Comparison of ENCODE assay signal across 11 cellular contexts in the genomic region with DNA sequence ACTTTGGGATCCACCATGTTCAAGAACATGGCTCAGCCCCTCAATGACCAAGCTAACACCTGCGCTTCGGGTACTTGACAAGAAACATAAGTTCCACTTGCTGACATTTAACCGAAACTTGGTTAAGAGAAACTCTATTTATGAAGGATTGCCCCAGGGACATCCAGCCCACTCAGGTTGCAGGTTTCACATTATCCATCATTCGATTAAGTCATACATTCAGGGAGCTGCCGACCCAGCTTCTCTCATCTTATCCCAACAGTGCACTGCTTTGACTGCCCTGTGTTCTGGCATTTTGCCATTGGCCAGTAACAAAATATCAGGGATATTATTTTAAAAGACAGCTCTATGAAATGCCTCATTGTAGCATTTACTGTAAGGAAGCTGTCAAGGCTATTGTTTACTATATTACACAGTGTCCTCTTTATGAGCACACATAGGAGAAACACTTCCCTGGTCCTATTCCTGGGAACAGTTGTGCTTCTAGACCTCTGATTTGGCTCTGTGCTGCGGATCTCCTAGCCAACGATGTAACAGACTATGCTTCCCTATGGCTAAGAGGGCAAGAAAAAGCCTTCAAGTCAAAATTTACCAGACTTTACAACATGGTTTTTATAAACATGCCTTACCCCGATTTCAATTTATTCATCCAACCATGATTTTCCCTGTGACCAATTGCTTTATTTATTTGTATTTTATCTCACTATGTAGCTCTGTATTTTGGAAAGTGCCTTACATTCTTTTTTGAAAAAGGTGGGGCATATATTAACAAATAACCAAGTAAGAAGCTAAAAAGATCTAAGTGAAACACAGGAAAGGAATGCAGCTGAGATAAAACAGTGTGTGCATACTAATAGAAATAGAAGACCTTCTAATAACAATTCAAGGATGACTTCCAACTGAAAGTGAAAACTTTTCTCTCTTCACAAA.
DNase-seq lines count a peak whose midpoint lies in the region; ATAC-seq, FAIRE-seq and TF ChIP-seq lines count a peak whose summit lies in the region.
"Had no signal": no experiment of that assay in that cellular context is flagged by ENCODE, and none has a peak within 500 bp of the region (broad histone marks: within the 10 kb centered on the region; RNA-seq: fewer than 3 reads in every experiment).

No MANE protein-coding gene starts in this region.

- BruUV-seq in MCF 10A (replicated peaks; lab: Mats Ljungman, UMichigan) (no TSS peak), HepG2 (replicated peaks; lab: Mats Ljungman, UMichigan) (no TSS peak)

- H3K9ac ChIP-seq in HepG2 (ENCODE audit: insufficient read depth, low read depth, low read length): no peak overlapping the region

- H3K36me3 Mint-ChIP-seq in MCF 10A (ENCODE audit: insufficient read depth, unreplicated experiment): no peaks in the 10 kb centered on the region

- no peaks in the 10 kb centered on the region for H3K27me3 ChIP-seq in HepG2 (ENCODE audit: control insufficient read depth in 1 of 2, insufficient read depth in 2 of 2, low read length in 2 of 2)

- peak; percentile 37 for ATAC-seq in stimulated activated naive CD8-positive, alpha-beta T cell treated with anti-CD3 and anti-CD28 coated beads, Interleukin-15, Interleukin-2, amounts not matched to agents 100 U/mL and 50 U/mL, for 24 hours
- no peak for ATAC-seq in stimulated activated naive CD8-positive, alpha-beta T cell treated with anti-CD3 and anti-CD28 coated beads, Interleukin-15, amount 100 ng/mL, for 72 hours
- ATAC-seq in HepG2: no peak
- ATAC-seq in esophagus mucosa: no peak

- no peaks in the 10 kb centered on the region for H3K27me3 Mint-ChIP-seq in stimulated activated naive CD8-positive, alpha-beta T cell treated with anti-CD3 and anti-CD28 coated beads, Interleukin-15, amount 100 ng/mL, for 72 hours
- H3K27me3 Mint-ChIP-seq in MCF 10A (ENCODE audit: insufficient read depth, unreplicated experiment): no peaks in the 10 kb centered on the region

- no peak overlapping the region for H3K4me2 ChIP-seq in HepG2 (ENCODE audit: low read depth, low read length)

- intact Hi-C loops in MCF 10A (cut with micrococcal nuclease): loop anchor here (5.0 kb wide), 1 partner anchor 109 kb away; the partner anchor contains the start of gene ITPR2
- intact Hi-C loops in HepG2 (cut with micrococcal nuclease; ENCODE audit: unreplicated experiment): loop anchor here (2.0 kb wide), 1 partner anchor 13 kb away; no protein-coding TSS in a partner anchor

- FAIRE-seq in HepG2 (lab: Jason Lieb, UNC): no peak

- H3K27ac ChIP-seq in HepG2 (ENCODE audit: extremely low read length, insufficient read depth, low read length): no peak overlapping the region
- H3K27ac ChIP-seq: C4-2B, WERI-Rb-1 had no signal

- H3K4me1 Mint-ChIP-seq in stimulated activated naive CD8-positive, alpha-beta T cell treated with anti-CD3 and anti-CD28 coated beads, Interleukin-15, amount 100 ng/mL, for 72 hours: peaks cover 54% of the 10 kb centered on the region
- peaks cover 34% of the 10 kb centered on the region for H3K4me1 Mint-ChIP-seq in MCF 10A (ENCODE audit: insufficient read depth, unreplicated experiment)

- no peaks in the 10 kb centered on the region for H4K20me1 ChIP-seq in HepG2 (ENCODE audit: insufficient read depth, low read length)

- no peak for TF ChIP-seq RAD21 in HepG2 (CRISPR knock-in tag; IDR thresholded peaks at IDR 0.05)

- in situ Hi-C loops in HepG2 (cut with HindIII; ENCODE audit: extremely low pct_ligation_motif_present, low pct_unique_long_range_greater_than_20kb): no loop called here

- H3K4me3 Mint-ChIP-seq in stimulated activated naive CD8-positive, alpha-beta T cell treated with anti-CD3 and anti-CD28 coated beads, Interleukin-15, amount 100 ng/mL, for 72 hours: no peak overlapping the region
- H3K4me3 Mint-ChIP-seq in MCF 10A (ENCODE audit: unreplicated experiment): peak overlapping the region; percentile 24

- no peak overlapping the region for H2AFZ ChIP-seq in HepG2 (ENCODE audit: low read length)

- no peaks in the 10 kb centered on the region for H3K9me3 Mint-ChIP-seq in stimulated activated naive CD8-positive, alpha-beta T cell treated with anti-CD3 and anti-CD28 coated beads, Interleukin-15, amount 100 ng/mL, for 72 hours
- no peaks in the 10 kb centered on the region for H3K9me3 Mint-ChIP-seq in MCF 10A (ENCODE audit: unreplicated experiment)

- H3K9me3 ChIP-seq in HepG2 (ENCODE audit: low read length): no peaks in the 10 kb centered on the region

- TF ChIP-seq CTCF in MCF 10A (IDR thresholded peaks at IDR 0.05; ENCODE audit: unreplicated experiment): no peak
- no peak for TF ChIP-seq CTCF in HepG2 (CRISPR knock-in tag; IDR thresholded peaks at IDR 0.05)

- H3K36me3 ChIP-seq in HepG2 (replicated peaks in 1 of 2; ENCODE audit: control insufficient read depth in 1 of 2, insufficient read depth in 2 of 2, low read length in 2 of 2): peaks cover 7 to 61% of the 10 kb centered on the region in 2 experiments
- H3K36me3 ChIP-seq: WERI-Rb-1 had no signal

- H3K4me1 ChIP-seq in HepG2 (ENCODE audit: insufficient read depth, low read length): peaks cover 36% of the 10 kb centered on the region

- no peak for TF ChIP-seq POLR2A in HepG2 (IDR thresholded peaks at IDR 0.05; ENCODE audit: insufficient read depth in 1 of 2, low read depth in 2 of 2, low read length in 2 of 2)
- no peak for TF ChIP-seq POLR2A in erythroblast (IDR thresholded peaks at IDR 0.05; ENCODE audit: low read length)

- CTCF ChIA-PET in MCF 10A (lab: Yijun Ruan, JAX): interaction anchor here (0.5 to 0.9 kb wide), 4 partner anchors 15 to 1356 kb away, joined by 3 to 4 read pairs (median 3); no protein-coding TSS in a partner anchor
- CTCF ChIA-PET in HepG2 (lab: Yijun Ruan, JAX; ENCODE audit: low intra/inter-chr PET ratio, low total read pairs): no interaction called here

- 96% methylated on average over 8 of the region's 8 CpGs for WGBS in HepG2 (ENCODE audit: low lambda C conversion rate)

- H3K27ac Mint-ChIP-seq in stimulated activated naive CD8-positive, alpha-beta T cell treated with anti-CD3 and anti-CD28 coated beads, Interleukin-15, amount 100 ng/mL, for 72 hours: peak overlapping the region in 1 of 2 donors; percentile 20
- H3K27ac Mint-ChIP-seq in MCF 10A (ENCODE audit: low read depth, unreplicated experiment): peak overlapping the region; percentile 57

- POLR2A ChIA-PET in MCF 10A (lab: Yijun Ruan, JAX) (interaction anchor here (0.7 to 1.8 kb wide), 6 partner anchors 10 to 110 kb away, joined by 3 to 11 read pairs (median 4); partner anchors contain the start of gene ITPR2), HepG2 (lab: Yijun Ruan, JAX) (interaction anchor here (2.7 kb wide), 1 partner anchor 13 kb away, joined by 12 read pairs; no protein-coding TSS in a partner anchor)

- H3K79me2 ChIP-seq in HepG2 (ENCODE audit: insufficient read depth, low read length): peaks cover 32% of the 10 kb centered on the region

- DNase-seq in stimulated activated naive CD8-positive, alpha-beta T cell treated with anti-CD3 and anti-CD28 coated beads, Interleukin-15, Interleukin-2, amounts not matched to agents 100 U/mL and 50 U/mL, for 24 hours: no peak
- DNase-seq in stimulated activated naive CD8-positive, alpha-beta T cell treated with anti-CD3 and anti-CD28 coated beads, Interleukin-15, amount 100 ng/mL, for 72 hours: no peak
- DNase-seq in MCF 10A (ENCODE audit: unreplicated experiment) (no peak), HepG2 (ENCODE audit: low spot score) (no peak), NOMO-1 treated with dmso at 0.1 percent for 144 hours (lab: John Stamatoyannopoulos, UW; ENCODE audit: unreplicated experiment) (no peak), erythroblast (lab: John Stamatoyannopoulos, UW) (no peak), GOT3 (lab: John Stamatoyannopoulos, UW) (no peak)
- DNase-seq: NCI-H2107, WERI-Rb-1 had no signal

- no peak for TF ChIP-seq EP300 in HepG2 (IDR thresholded peaks at IDR 0.05; ENCODE audit: low read depth in 2 of 2, low read length in 2 of 2)
- no peak for TF ChIP-seq EP300 in HepG2 (CRISPR knock-in tag; IDR thresholded peaks at IDR 0.05; ENCODE audit: borderline replicate concordance)

- H3K4me3 ChIP-seq in HepG2 (replicated peaks in 1 of 3; ENCODE audit: insufficient read depth in 1 of 3, low read depth in 2 of 3, low read length in 3 of 3): no peak overlapping the region

TF ChIP-seq in HepG2, 621 proteins besides CTCF, POLR2A, EP300 and RAD21:
- no peak for TF ChIP-seq ZNF354B (CRISPR knock-in tag; IDR thresholded peaks at IDR 0.05)
- TF ChIP-seq RBM22 (optimal IDR thresholded peaks at IDR 0.05; ENCODE audit: low read length): peak; percentile 42
